ENCODE assay signal across 2 cellular contexts in the genomic region with DNA sequence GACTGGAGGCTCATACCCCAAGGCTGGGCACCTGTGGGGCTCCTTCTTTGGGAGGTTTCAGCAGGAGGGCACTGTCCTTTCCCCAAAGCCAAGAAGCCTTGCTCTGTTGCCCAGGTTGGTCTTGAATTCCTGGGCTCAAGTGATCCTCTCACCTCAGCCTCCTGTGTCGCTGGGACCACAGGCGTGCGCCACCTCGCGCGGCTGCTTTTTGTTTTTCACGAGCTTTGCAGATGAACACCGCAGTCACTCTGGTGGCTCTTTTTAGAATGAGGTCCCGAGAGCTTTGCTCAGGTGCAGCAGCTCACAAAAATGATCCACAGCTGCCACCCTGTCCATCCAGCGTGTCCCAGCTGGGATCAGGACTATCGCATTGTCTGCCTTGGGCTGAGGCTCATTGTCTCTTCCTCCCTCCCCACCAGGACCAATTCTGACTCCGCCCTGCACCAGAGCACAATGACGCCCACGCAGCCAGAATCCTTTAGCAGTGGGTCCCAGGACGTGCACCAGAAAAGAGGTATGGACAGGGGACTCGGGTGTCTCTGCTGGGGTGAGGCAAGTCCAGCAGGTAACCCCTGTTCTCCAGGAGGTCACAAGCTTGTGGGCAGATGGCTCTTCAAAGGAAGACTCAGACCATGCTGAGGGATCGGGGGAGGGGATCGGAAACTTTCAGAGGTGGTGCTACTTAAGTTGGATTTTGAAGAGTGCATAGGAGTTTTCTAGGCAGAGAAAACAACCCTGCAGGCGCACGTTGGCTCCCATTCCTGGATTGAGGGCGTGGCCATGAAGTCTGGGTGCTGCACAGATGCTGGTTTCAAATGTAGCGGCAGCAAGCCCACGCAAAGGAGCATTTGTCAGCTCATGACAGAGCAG.
TF ChIP-seq lines count a peak whose summit lies in the region.

No MANE protein-coding gene starts in this region.

TF ChIP-seq in SK-N-SH treated with all-trans-retinoic acid at 6 μM for 48 hours, 23 proteins besides CTCF, POLR2A, EP300 and RAD21 (continued from another document):
- TF ChIP-seq, protein P1, sequence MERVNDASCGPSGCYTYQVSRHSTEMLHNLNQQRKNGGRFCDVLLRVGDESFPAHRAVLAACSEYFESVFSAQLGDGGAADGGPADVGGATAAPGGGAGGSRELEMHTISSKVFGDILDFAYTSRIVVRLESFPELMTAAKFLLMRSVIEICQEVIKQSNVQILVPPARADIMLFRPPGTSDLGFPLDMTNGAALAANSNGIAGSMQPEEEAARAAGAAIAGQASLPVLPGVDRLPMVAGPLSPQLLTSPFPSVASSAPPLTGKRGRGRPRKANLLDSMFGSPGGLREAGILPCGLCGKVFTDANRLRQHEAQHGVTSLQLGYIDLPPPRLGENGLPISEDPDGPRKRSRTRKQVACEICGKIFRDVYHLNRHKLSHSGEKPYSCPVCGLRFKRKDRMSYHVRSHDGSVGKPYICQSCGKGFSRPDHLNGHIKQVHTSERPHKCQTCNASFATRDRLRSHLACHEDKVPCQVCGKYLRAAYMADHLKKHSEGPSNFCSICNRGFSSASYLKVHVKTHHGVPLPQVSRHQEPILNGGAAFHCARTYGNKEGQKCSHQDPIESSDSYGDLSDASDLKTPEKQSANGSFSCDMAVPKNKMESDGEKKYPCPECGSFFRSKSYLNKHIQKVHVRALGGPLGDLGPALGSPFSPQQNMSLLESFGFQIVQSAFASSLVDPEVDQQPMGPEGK (CRISPR knock-in tag; IDR thresholded peaks at IDR 0.05; ENCODE audit: borderline replicate concordance), result no peak

TF ChIP-seq in SK-N-SH, 30 proteins besides CTCF, POLR2A, EP300 and RAD21 (continued from another document):
- TF ChIP-seq, protein P2, sequence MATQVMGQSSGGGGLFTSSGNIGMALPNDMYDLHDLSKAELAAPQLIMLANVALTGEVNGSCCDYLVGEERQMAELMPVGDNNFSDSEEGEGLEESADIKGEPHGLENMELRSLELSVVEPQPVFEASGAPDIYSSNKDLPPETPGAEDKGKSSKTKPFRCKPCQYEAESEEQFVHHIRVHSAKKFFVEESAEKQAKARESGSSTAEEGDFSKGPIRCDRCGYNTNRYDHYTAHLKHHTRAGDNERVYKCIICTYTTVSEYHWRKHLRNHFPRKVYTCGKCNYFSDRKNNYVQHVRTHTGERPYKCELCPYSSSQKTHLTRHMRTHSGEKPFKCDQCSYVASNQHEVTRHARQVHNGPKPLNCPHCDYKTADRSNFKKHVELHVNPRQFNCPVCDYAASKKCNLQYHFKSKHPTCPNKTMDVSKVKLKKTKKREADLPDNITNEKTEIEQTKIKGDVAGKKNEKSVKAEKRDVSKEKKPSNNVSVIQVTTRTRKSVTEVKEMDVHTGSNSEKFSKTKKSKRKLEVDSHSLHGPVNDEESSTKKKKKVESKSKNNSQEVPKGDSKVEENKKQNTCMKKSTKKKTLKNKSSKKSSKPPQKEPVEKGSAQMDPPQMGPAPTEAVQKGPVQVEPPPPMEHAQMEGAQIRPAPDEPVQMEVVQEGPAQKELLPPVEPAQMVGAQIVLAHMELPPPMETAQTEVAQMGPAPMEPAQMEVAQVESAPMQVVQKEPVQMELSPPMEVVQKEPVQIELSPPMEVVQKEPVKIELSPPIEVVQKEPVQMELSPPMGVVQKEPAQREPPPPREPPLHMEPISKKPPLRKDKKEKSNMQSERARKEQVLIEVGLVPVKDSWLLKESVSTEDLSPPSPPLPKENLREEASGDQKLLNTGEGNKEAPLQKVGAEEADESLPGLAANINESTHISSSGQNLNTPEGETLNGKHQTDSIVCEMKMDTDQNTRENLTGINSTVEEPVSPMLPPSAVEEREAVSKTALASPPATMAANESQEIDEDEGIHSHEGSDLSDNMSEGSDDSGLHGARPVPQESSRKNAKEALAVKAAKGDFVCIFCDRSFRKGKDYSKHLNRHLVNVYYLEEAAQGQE (IDR thresholded peaks at IDR 0.05; ENCODE audit: low read depth, low read length), result no peak
- no peak for TF ChIP-seq SMC3 (IDR thresholded peaks at IDR 0.05; ENCODE audit: low read depth, low read length)
- TF ChIP-seq GABPA (IDR thresholded peaks at IDR 0.05; ENCODE audit: low read depth), result no peak
- no peak for TF ChIP-seq POLR2AphosphoS5 (IDR thresholded peaks at IDR 0.05; ENCODE audit: low read depth, low read length)
- TF ChIP-seq RFX5 (IDR thresholded peaks at IDR 0.05; ENCODE audit: low read length), result no peak
- TF ChIP-seq RXRA (IDR thresholded peaks at IDR 0.05; ENCODE audit: borderline replicate concordance, low read depth), result no peak
- TF ChIP-seq, protein P3, sequence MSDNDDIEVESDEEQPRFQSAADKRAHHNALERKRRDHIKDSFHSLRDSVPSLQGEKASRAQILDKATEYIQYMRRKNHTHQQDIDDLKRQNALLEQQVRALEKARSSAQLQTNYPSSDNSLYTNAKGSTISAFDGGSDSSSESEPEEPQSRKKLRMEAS (IDR thresholded peaks at IDR 0.05; ENCODE audit: low read depth), result no peak
